Comparison of ENCODE assay signal across 22 cellular contexts in genomic region chr6:145315982-145316600, GRCh38.
DNase-seq lines count a peak whose midpoint lies in the region; ATAC-seq, FAIRE-seq and TF ChIP-seq lines count a peak whose summit lies in the region.
"Had no signal": no experiment of that assay in that cellular context is flagged by ENCODE, and none has a peak within 500 bp of the region (broad histone marks: within the 10 kb centered on the region; RNA-seq: fewer than 3 reads in every experiment).

No MANE protein-coding gene starts in this region.

- DNase-seq in A172 (ENCODE audit: low spot score) (peak; percentile 19), M059J (ENCODE audit: low read depth) (peak; percentile 51), WERI-Rb-1 (peak; percentile 41), kidney glomerular epithelial cell (lab: John Stamatoyannopoulos, UW) (peak; percentile 7), Kasumi-1 (lab: John Stamatoyannopoulos, UW) (no peak), urothelium cell line (ENCODE audit: low spot score) (no peak), NCI-H2227 treated with DMSO at 0.1 percent for 48 hours (lab: John Stamatoyannopoulos, UW) (no peak)
- DNase-seq: 8988T; CD8-positive, alpha-beta T cell; DMS79; GM23248; KBM-7; NCI-H1048; NCI-H146; NCI-H2081; NCI-H526 had no signal

- no peak overlapping the region for H3K4me3 ChIP-seq in WERI-Rb-1 (ENCODE audit: low read depth, low read length)
- H3K4me3 ChIP-seq: BLaER1, GM12878, GM23248, SJSA1 had no signal

- FAIRE-seq in urothelium cell line (lab: Jason Lieb, UNC): no peak
- FAIRE-seq: G401.6, GM12878, GM18507 had no signal

- TF ChIP-seq CTCF in WERI-Rb-1 (IDR thresholded peaks at IDR 0.05; ENCODE audit: low read depth, low read length): no peak

- no peaks in the 10 kb centered on the region for H3K9me3 ChIP-seq in WERI-Rb-1 (ENCODE audit: severe bottlenecking)
- H3K9me3 ChIP-seq: SJSA1 had no signal

- H3K36me3 ChIP-seq in WERI-Rb-1: no peaks in the 10 kb centered on the region
- H3K36me3 ChIP-seq: BLaER1, SJSA1 had no signal

- no peaks in the 10 kb centered on the region for H3K27me3 ChIP-seq in WERI-Rb-1 (ENCODE audit: insufficient read depth, low read depth, severe bottlenecking)
- H3K27me3 ChIP-seq: BLaER1, SJSA1 had no signal

- no peak for ATAC-seq in GM18873 (IDR thresholded peaks at IDR 0.05; ENCODE audit: low FRiP score, unreplicated experiment)
- ATAC-seq: CD8-positive, alpha-beta T cell; GM12878 had no signal

- peak overlapping the region; percentile 44 for H3K27ac ChIP-seq in WERI-Rb-1
- H3K27ac ChIP-seq: BLaER1, GM23248, SJSA1 had no signal

Comparison
In these comparisons a context has a peak if more than half of its experiments do, and no peak if none do; other contexts are left out.
1. DNase-seq: peak in A172 (single experiment), M059J (single experiment), WERI-Rb-1 (single experiment) and kidney glomerular epithelial cell (single experiment); none in Kasumi-1 (0 of 2), urothelium cell line (single experiment) and NCI-H2227 treated with DMSO at 0.1 percent for 48 hours (single experiment).